In the genomic region with DNA sequence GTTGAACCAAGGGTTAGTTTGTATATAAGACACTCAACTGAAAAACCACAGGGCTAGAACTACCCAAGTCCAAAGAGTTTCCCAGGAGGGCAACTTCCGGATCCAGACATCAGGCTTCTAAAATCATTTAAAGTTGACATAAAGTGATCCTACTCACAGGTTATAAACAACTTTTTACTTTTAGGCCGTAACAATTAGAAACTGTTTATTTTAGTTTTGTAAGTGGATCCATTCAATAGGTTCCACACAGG, we compare ENCODE assay signal across 24 cellular contexts.
DNase-seq lines count a peak whose midpoint lies in the region; ATAC-seq and TF ChIP-seq lines count a peak whose summit lies in the region.
"Had no signal": no experiment of that assay in that cellular context is flagged by ENCODE, and none has a peak within 500 bp of the region (broad histone marks: within the 10 kb centered on the region; RNA-seq: fewer than 3 reads in every experiment).

No MANE protein-coding gene starts in this region.

- no peak overlapping the region for H3K27ac Mint-ChIP-seq in activated naive CD4-positive, alpha-beta T cell treated with anti-CD3 and anti-CD28 coated beads for 36 hours
- H3K27ac Mint-ChIP-seq: activated CD4-positive, alpha-beta T cell treated with anti-CD3 and anti-CD28 coated beads for 36 hours; activated naive CD4-positive, alpha-beta T cell treated with anti-CD3 and anti-CD28 coated beads, Interleukin-2, amount 50 U/mL, for 72 hours; CD8-positive, alpha-beta T cell; immature natural killer cell; naive thymus-derived CD4-positive, alpha-beta T cell; progenitor cell of endocrine pancreas; type B pancreatic cell had no signal

- no peak for ATAC-seq in mucosa of descending colon
- ATAC-seq: activated CD4-positive, alpha-beta T cell treated with anti-CD3 and anti-CD28 coated beads for 36 hours; activated naive CD4-positive, alpha-beta T cell treated with anti-CD3 and anti-CD28 coated beads, Interleukin-2, amount 50 U/mL, for 72 hours; CD8-positive, alpha-beta T cell; naive thymus-derived CD4-positive, alpha-beta T cell had no signal

- intact Hi-C loops in activated naive CD4-positive, alpha-beta T cell treated with anti-CD3 and anti-CD28 coated beads for 36 hours (cut with micrococcal nuclease): no loop called here
- intact Hi-C loops in mucosa of descending colon (cut with DNase I, micrococcal nuclease): no loop called here

- H3K36me3 ChIP-seq in HEK293 (ENCODE audit: control insufficient read depth in 2 of 2, insufficient read depth in 1 of 2, low read length in 2 of 2) (no peaks in the 10 kb centered on the region), brain microvascular endothelial cell (replicated peaks) (no peaks in the 10 kb centered on the region), muscle layer of colon (ENCODE audit: insufficient read depth, low read length) (no peaks in the 10 kb centered on the region), urinary bladder (ENCODE audit: insufficient read depth) (no peaks in the 10 kb centered on the region), right atrium auricular region (no peaks in the 10 kb centered on the region), mucosa of descending colon (ENCODE audit: low read depth) (no peaks in the 10 kb centered on the region)
- H3K36me3 ChIP-seq: BE2C, Peyer's patch had no signal

- no peaks in the 10 kb centered on the region for H3K4me1 Mint-ChIP-seq in activated naive CD4-positive, alpha-beta T cell treated with anti-CD3 and anti-CD28 coated beads for 36 hours (ENCODE audit: low read depth)
- H3K4me1 Mint-ChIP-seq: activated CD4-positive, alpha-beta T cell treated with anti-CD3 and anti-CD28 coated beads for 36 hours; immature natural killer cell; naive thymus-derived CD4-positive, alpha-beta T cell had no signal

- TF ChIP-seq CTCF in HEK293 (tag by site-specific recombination; IDR thresholded peaks at IDR 0.05) (no peak), brain microvascular endothelial cell (IDR thresholded peaks at IDR 0.05; ENCODE audit: low read depth, low read length, missing control alignments) (no peak), right atrium auricular region (IDR thresholded peaks at IDR 0.05) (no peak), mucosa of descending colon (IDR thresholded peaks at IDR 0.05) (no peak)

- CTCF ChIA-PET in HEK293 (lab: Yijun Ruan, JAX): no interaction called here
- CTCF ChIA-PET in activated naive CD4-positive, alpha-beta T cell treated with anti-CD3 and anti-CD28 coated beads for 36 hours (lab: Charles Lee): no interaction called here

- H3K9me3 ChIP-seq in HEK293 (ENCODE audit: control insufficient read depth, insufficient read depth, low read depth, low read length): no peaks in the 10 kb centered on the region
- H3K9me3 ChIP-seq in muscle layer of colon (ENCODE audit: low read length): no peaks in the 10 kb centered on the region
- peaks cover 0 to 2% of the 10 kb centered on the region in 2 donors for H3K9me3 ChIP-seq in right atrium auricular region
- H3K9me3 ChIP-seq in mucosa of descending colon: no peaks in the 10 kb centered on the region
- H3K9me3 ChIP-seq: BE2C, Peyer's patch had no signal

- peaks cover 4% of the 10 kb centered on the region for H3K27me3 Mint-ChIP-seq in activated naive CD4-positive, alpha-beta T cell treated with anti-CD3 and anti-CD28 coated beads for 36 hours (ENCODE audit: low read depth)
- H3K27me3 Mint-ChIP-seq: activated CD4-positive, alpha-beta T cell treated with anti-CD3 and anti-CD28 coated beads for 36 hours; progenitor cell of endocrine pancreas; type B pancreatic cell had no signal

- DNase-seq in brain microvascular endothelial cell (no peak), right atrium auricular region (ENCODE audit: low spot score) (no peak), mucosa of descending colon (no peak)
- DNase-seq in activated naive CD4-positive, alpha-beta T cell treated with anti-CD3 and anti-CD28 coated beads for 36 hours: no peak
- DNase-seq: activated CD4-positive, alpha-beta T cell treated with anti-CD3 and anti-CD28 coated beads for 36 hours; activated CD8-positive, alpha-beta memory T cell treated with anti-CD3 and anti-CD28 coated beads for 24 hours; activated T-cell treated with anti-CD3 and anti-CD28 coated beads for 4 hours; BE2C; CD8-positive, alpha-beta T cell; immature natural killer cell; naive thymus-derived CD4-positive, alpha-beta T cell; NCI-H1436; NCI-H2081 treated with DMSO at 0.1 percent for 48 hours; NCI-H2227 treated with DMSO at 0.1 percent for 48 hours; Peyer's patch; SIG-M5; stimulated activated CD4-positive, alpha-beta T cell treated with anti-CD3 and anti-CD28 coated beads, Interleukin-4, amount 100 ng/mL, for 4 hours had no signal

- H3K27me3 ChIP-seq in brain microvascular endothelial cell (replicated peaks) (no peaks in the 10 kb centered on the region), muscle layer of colon (ENCODE audit: control insufficient read depth in 1 of 2, insufficient read depth in 2 of 2, low read length in 2 of 2) (no peaks in the 10 kb centered on the region), right atrium auricular region (no peaks in the 10 kb centered on the region)
- H3K27me3 ChIP-seq: BE2C, Peyer's patch had no signal

- no peak overlapping the region for H3K9ac ChIP-seq in muscle layer of colon (ENCODE audit: low read length)
- H3K9ac ChIP-seq: KMS-11 had no signal

- H3K36me3 Mint-ChIP-seq in activated naive CD4-positive, alpha-beta T cell treated with anti-CD3 and anti-CD28 coated beads for 36 hours (ENCODE audit: low read depth): no peaks in the 10 kb centered on the region
- H3K36me3 Mint-ChIP-seq: CD8-positive, alpha-beta T cell; immature natural killer cell; naive thymus-derived CD4-positive, alpha-beta T cell had no signal

- H3K4me1 ChIP-seq in HEK293 (ENCODE audit: control insufficient read depth, insufficient read depth, low read length) (peaks cover 16% of the 10 kb centered on the region), muscle layer of colon (ENCODE audit: insufficient read depth, low read length) (peaks cover 47% of the 10 kb centered on the region), urinary bladder (ENCODE audit: insufficient read depth) (no peaks in the 10 kb centered on the region), right atrium auricular region (no peaks in the 10 kb centered on the region), mucosa of descending colon (ENCODE audit: low read depth) (no peaks in the 10 kb centered on the region)
- H3K4me1 ChIP-seq: BE2C, Peyer's patch had no signal

- peak overlapping the region; percentile 29 for H3K27ac ChIP-seq in HEK293 (ENCODE audit: extremely low read depth, low read depth, low read length)
- H3K27ac ChIP-seq in brain microvascular endothelial cell: peak overlapping the region; percentile 12
- H3K27ac ChIP-seq in muscle layer of colon (ENCODE audit: low read depth, low read length): peak overlapping the region; percentile 89
- H3K27ac ChIP-seq in urinary bladder (ENCODE audit: low read depth): peak overlapping the region; percentile 77
- H3K27ac ChIP-seq in right atrium auricular region: no peak overlapping the region
- H3K27ac ChIP-seq: KMS-11 had no signal

- H3K9me3 Mint-ChIP-seq in activated naive CD4-positive, alpha-beta T cell treated with anti-CD3 and anti-CD28 coated beads for 36 hours: peaks cover 4% of the 10 kb centered on the region

- H3K4me3 Mint-ChIP-seq in activated naive CD4-positive, alpha-beta T cell treated with anti-CD3 and anti-CD28 coated beads for 36 hours: no peak overlapping the region
- H3K4me3 Mint-ChIP-seq: activated CD4-positive, alpha-beta T cell treated with anti-CD3 and anti-CD28 coated beads for 36 hours; CD8-positive, alpha-beta T cell; immature natural killer cell; naive thymus-derived CD4-positive, alpha-beta T cell; type B pancreatic cell had no signal

- in situ Hi-C loops in brain microvascular endothelial cell (cut with HindIII; ENCODE audit: low pct_ligation_motif_present, low sequenced_read_pairs): no loop called here

- H3K4me3 ChIP-seq in HEK293 (ENCODE audit: low read depth, low read length): no peak overlapping the region
- no peak overlapping the region for H3K4me3 ChIP-seq in brain microvascular endothelial cell (ENCODE audit: low read depth, low read length)
- no peak overlapping the region for H3K4me3 ChIP-seq in muscle layer of colon (ENCODE audit: low read depth in 1 of 2, low read length in 2 of 2)
- H3K4me3 ChIP-seq in urinary bladder (ENCODE audit: low read depth, low read length): no peak overlapping the region
- no peak overlapping the region for H3K4me3 ChIP-seq in right atrium auricular region
- no peak overlapping the region for H3K4me3 ChIP-seq in mucosa of descending colon
- H3K4me3 ChIP-seq: Peyer's patch had no signal

- POLR2A ChIA-PET in HEK293 (lab: Yijun Ruan, JAX): no interaction called here

- 36% methylated on average over 2 of the region's 2 CpGs for WGBS in urinary bladder

TF ChIP-seq in HEK293, 187 proteins besides CTCF, POLR2A, EP300 and RAD21 (continues in another document):
- no peak for TF ChIP-seq ZNF202 (tag by site-specific recombination; IDR thresholded peaks at IDR 0.05; ENCODE audit: borderline replicate concordance)
- TF ChIP-seq SALL2 (tag by site-specific recombination; IDR thresholded peaks at IDR 0.05; ENCODE audit: borderline replicate concordance): no peak
- TF ChIP-seq ZFP41 (tag by site-specific recombination; IDR thresholded peaks at IDR 0.05; ENCODE audit: borderline replicate concordance): no peak
- no peak for TF ChIP-seq MZF1 (tag by site-specific recombination; IDR thresholded peaks at IDR 0.05; ENCODE audit: borderline replicate concordance)
- TF ChIP-seq HOXA7 (CRISPR knock-in tag; IDR thresholded peaks at IDR 0.05; ENCODE audit: borderline replicate concordance): no peak
- no peak for TF ChIP-seq ZBTB17 (tag by site-specific recombination; IDR thresholded peaks at IDR 0.05)
- no peak for TF ChIP-seq SCRT2 (tag by site-specific recombination; IDR thresholded peaks at IDR 0.05)
- no peak for TF ChIP-seq ZNF366 (tag by site-specific recombination; conservative IDR thresholded peaks at IDR 0.05)
- no peak for TF ChIP-seq ZNF121 (tag by site-specific recombination; IDR thresholded peaks at IDR 0.05)
- TF ChIP-seq ZNF621 (tag by site-specific recombination; IDR thresholded peaks at IDR 0.05): no peak
- TF ChIP-seq ZNF792 (tag by site-specific recombination; IDR thresholded peaks at IDR 0.05): no peak
- no peak for TF ChIP-seq ZNF776 (tag by site-specific recombination; IDR thresholded peaks at IDR 0.05; ENCODE audit: borderline replicate concordance)
- TF ChIP-seq ZNF658 (tag by site-specific recombination; IDR thresholded peaks at IDR 0.05): no peak
- no peak for TF ChIP-seq ZNF530 (tag by site-specific recombination; IDR thresholded peaks at IDR 0.05; ENCODE audit: low read depth)

Comparison
In these comparisons a context has a peak if more than half of its experiments do, and no peak if none do; other contexts are left out.
1. H3K27ac ChIP-seq: peak in HEK293 (single experiment), brain microvascular endothelial cell (single experiment), muscle layer of colon (single experiment) and urinary bladder (single experiment); none in right atrium auricular region (0 of 2).